In genomic region chrX:102650903-102651241, GRCh38 we compare ENCODE assay signal across 8 cellular contexts. TPM values are rescaled to one million over a fixed set of nuclear protein-coding genes. Genes with fewer than 3 reads are reported as not detected.
DNase-seq lines count a peak whose midpoint lies in the region; ATAC-seq and TF ChIP-seq lines count a peak whose summit lies in the region.

No MANE protein-coding gene starts in this region.

- no peak overlapping the region for H3K4me2 ChIP-seq in neural cell (ENCODE audit: low read length)

- TF ChIP-seq CTCF in epithelial cell of esophagus (IDR thresholded peaks at IDR 0.05; ENCODE audit: insufficient read depth, low read depth, low read length, missing control alignments) (no peak), neural cell (IDR thresholded peaks at IDR 0.05; ENCODE audit: poor library complexity, severe bottlenecking) (no peak)

- no peak for TF ChIP-seq RAD21 in neural cell (conservative IDR thresholded peaks at IDR 0.05)

- H3K9me2 ChIP-seq in neural cell (ENCODE audit: insufficient read depth, low read length): no peaks in the 10 kb centered on the region

- no peak overlapping the region for H3K9ac ChIP-seq in neural cell (ENCODE audit: low read length)

- peak overlapping the region; percentile 37 for H3K4me3 ChIP-seq in epithelial cell of esophagus (ENCODE audit: low read length)
- H3K4me3 ChIP-seq in neural cell (ENCODE audit: low read length): peak overlapping the region; percentile 46

- H3K9me3 ChIP-seq in KOPT-K1 (ENCODE audit: insufficient read depth, low read length, poor library complexity, severe bottlenecking): no peaks in the 10 kb centered on the region
- no peaks in the 10 kb centered on the region for H3K9me3 ChIP-seq in neural cell (ENCODE audit: low read length)

- H3K36me3 ChIP-seq in KOPT-K1 (ENCODE audit: insufficient read depth, low read length) (peaks cover 8% of the 10 kb centered on the region; the same call in 1 of the 2 replicates), neural cell (ENCODE audit: insufficient read depth, low read length) (no peaks in the 10 kb centered on the region)

- TF ChIP-seq EP300 in neural cell (conservative IDR thresholded peaks at IDR 0.05; ENCODE audit: poor library complexity, severe bottlenecking): no peak

- ATAC-seq in HG02571 (IDR thresholded peaks at IDR 0.05; ENCODE audit: unreplicated experiment): no peak

- no peaks in the 10 kb centered on the region for H4K20me1 ChIP-seq in neural cell (ENCODE audit: insufficient read depth)

- H2AFZ ChIP-seq in neural cell (ENCODE audit: low read depth, low read length): no peak overlapping the region

- H3K79me2 ChIP-seq in neural cell (replicated peaks; ENCODE audit: insufficient read depth, low read length): no peaks in the 10 kb centered on the region

- DNase-seq in AG20443 (ENCODE audit: low spot score): peak; percentile 8
- DNase-seq in epithelial cell of esophagus (ENCODE audit: low read depth): no peak
- no peak for DNase-seq in foreskin melanocyte
- DNase-seq in EL: no peak
- DNase-seq in 8988T: no peak

- no peaks in the 10 kb centered on the region for H3K27me3 ChIP-seq in neural cell (ENCODE audit: insufficient read depth, low read depth, low read length)

- H3K27ac ChIP-seq in KOPT-K1 (ENCODE audit: low read depth, low read length, poor library complexity, severe bottlenecking) (peak overlapping the region; percentile 62), neural cell (ENCODE audit: low read length) (no peak overlapping the region)

- no peaks in the 10 kb centered on the region for H3F3A ChIP-seq in neural cell (ENCODE audit: insufficient read depth, low read length, poor library complexity, severe bottlenecking)

TF ChIP-seq in neural cell, 6 proteins besides CTCF, POLR2A, EP300 and RAD21:
- TF ChIP-seq MXI1 (conservative IDR thresholded peaks at IDR 0.05; ENCODE audit: poor library complexity, severe bottlenecking) (no peak), EZH2 (IDR thresholded peaks at IDR 0.05; ENCODE audit: borderline replicate concordance, insufficient read depth, low read length, poor library complexity, severe bottlenecking) (no peak), POLR2AphosphoS5 (IDR thresholded peaks at IDR 0.05) (no peak), TAF1 (IDR thresholded peaks at IDR 0.05; ENCODE audit: low read depth) (no peak), REST (IDR thresholded peaks at IDR 0.05; ENCODE audit: borderline replicate concordance) (no peak), SMC3 (conservative IDR thresholded peaks at IDR 0.05; ENCODE audit: poor library complexity) (no peak)
TF ChIP-seq in neural cell: peak in this region for 0.

RNA-seq across cellular contexts. Expression of gene GPRASP1, which starts 0.4 kb away (rescaled TPM):
- 34.3 and 39.5 TPM in 2 replicates for polyA plus RNA-seq in neural cell
- 28.5 and 32.0 TPM in 2 replicates for polyA minus RNA-seq in neural cell

RNA-seq across cellular contexts. Expression of gene ARMCX5, which starts 51.6 kb away (rescaled TPM):
- polyA plus RNA-seq in neural cell: 40.9 and 56.1 TPM in 2 replicates
- 66.5 and 86.9 TPM in 2 replicates for polyA minus RNA-seq in neural cell
